8 cellular contexts compared by ENCODE assay signal in the genomic region with DNA sequence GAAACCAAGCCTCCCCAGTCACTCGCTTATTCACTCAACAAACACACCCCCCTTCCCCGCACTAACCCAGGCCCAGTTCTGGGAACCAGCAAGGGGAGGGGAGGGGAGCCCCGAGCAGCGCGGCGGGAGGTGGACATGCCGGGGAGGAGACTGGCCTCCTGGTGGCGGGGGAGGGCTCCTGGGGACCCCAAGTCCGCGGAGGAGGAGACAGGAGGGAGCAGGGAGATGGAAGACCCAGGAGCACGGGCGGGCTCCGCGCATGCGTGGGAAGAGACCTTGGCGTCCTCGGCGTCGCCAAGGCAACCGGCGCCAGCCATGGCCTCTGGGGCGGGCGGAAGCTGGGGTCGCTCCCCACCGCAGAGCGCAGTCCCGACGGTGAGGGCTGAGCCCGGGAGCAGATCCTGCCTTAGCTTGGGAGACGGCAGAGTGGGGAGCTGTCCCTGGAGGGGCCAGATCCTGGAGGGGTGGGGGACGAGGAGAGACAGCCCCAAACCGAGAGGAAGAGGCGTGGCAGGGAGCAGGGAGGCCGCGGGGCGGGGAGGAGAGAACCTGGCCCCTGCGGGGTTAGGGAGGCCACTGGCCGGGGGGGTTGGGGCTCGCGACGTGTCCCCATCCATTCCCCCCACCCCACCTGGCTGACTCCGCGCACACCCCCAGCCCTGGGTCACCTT. TPM values are rescaled to one million over a fixed set of nuclear protein-coding genes. Genes with fewer than 3 reads are reported as not detected.
DNase-seq lines count a peak whose midpoint lies in the region; ATAC-seq, FAIRE-seq and TF ChIP-seq lines count a peak whose summit lies in the region.

A gene (plus strand): TSS at position 302 of the 671 bp plus-strand sequence. CDS start 14 bp downstream, at position 316.

- no peaks in the 10 kb centered on the region for H3K9me1 ChIP-seq in keratinocyte (ENCODE audit: control insufficient read depth, extremely low read depth, insufficient read depth, low read length)

- H4K20me1 ChIP-seq in keratinocyte (ENCODE audit: control insufficient read depth, extremely low read depth, insufficient read depth, low read length), result no peaks in the 10 kb centered on the region

- peak within 1 kb of the TSS; percentile 74 for H3K4me2 ChIP-seq in keratinocyte (ENCODE audit: control insufficient read depth, extremely low read depth, insufficient read depth, low read depth, low read length)

- H3K4me3 ChIP-seq in WERI-Rb-1 (ENCODE audit: low read depth, low read length) (peak within 1 kb of the TSS; percentile 57), keratinocyte (ENCODE audit: control insufficient read depth in 2 of 3, extremely low read depth in 1 of 3, insufficient read depth in 2 of 3, low read depth in 1 of 3, low read length in 3 of 3) (peak within 1 kb of the TSS; percentile 40 to 68 (median 52))

- dilution Hi-C loops in keratinocyte (cut with MboI; ENCODE audit: extremely low pct_ligation_motif_present, low sequenced_read_pairs), result no loop called here

- in situ Hi-C loops in T47D (cut with HindIII; ENCODE audit: low pct_unique_long_range_greater_than_20kb, low sequenced_read_pairs), result no loop called here

- peak within 1 kb of the TSS; percentile 79 for H2AFZ ChIP-seq in keratinocyte (ENCODE audit: control insufficient read depth, low read length)

- peak; percentile 53 for ATAC-seq in GM19372 (IDR thresholded peaks at IDR 0.05; ENCODE audit: low read depth, unreplicated experiment)
- no peak for ATAC-seq in HG03108 (IDR thresholded peaks at IDR 0.05; ENCODE audit: unreplicated experiment)

- no peak for FAIRE-seq in keratinocyte (lab: Jason Lieb, UNC)

- no peaks in the 10 kb centered on the region for H3K79me2 ChIP-seq in keratinocyte (ENCODE audit: control insufficient read depth, insufficient read depth, low read length)

- no peak within 1 kb of the TSS for H3K27ac ChIP-seq in WERI-Rb-1
- no peak within 1 kb of the TSS for H3K27ac ChIP-seq in keratinocyte (ENCODE audit: control insufficient read depth, insufficient read depth, low read length)

- no peak for TF ChIP-seq CTCF in WERI-Rb-1 (IDR thresholded peaks at IDR 0.05; ENCODE audit: low read depth, low read length)
- TF ChIP-seq CTCF in keratinocyte (optimal IDR thresholded peaks at IDR 0.05 in 1 of 3, IDR thresholded peaks at IDR 0.05 in 1 of 3, conservative IDR thresholded peaks at IDR 0.05 in 1 of 3; ENCODE audit: extremely low read depth in 1 of 3, insufficient read depth in 2 of 3, low read length in 3 of 3), result no peak

- H3K36me3 ChIP-seq in WERI-Rb-1 (no peaks in the 10 kb centered on the region), keratinocyte (ENCODE audit: control insufficient read depth in 2 of 2, extremely low read depth in 1 of 2, insufficient read depth in 2 of 2, low read length in 2 of 2) (no peaks in the 10 kb centered on the region)

- H3K9me3 ChIP-seq in WERI-Rb-1 (ENCODE audit: severe bottlenecking) (no peaks in the 10 kb centered on the region), keratinocyte (ENCODE audit: control insufficient read depth, low read depth, low read length) (no peaks in the 10 kb centered on the region)

- H3K9ac ChIP-seq in keratinocyte (ENCODE audit: control insufficient read depth, extremely low read depth, insufficient read depth, low read length), result no peak within 1 kb of the TSS

- H3K4me1 ChIP-seq in keratinocyte (ENCODE audit: control insufficient read depth, extremely low read depth, insufficient read depth, low read length), result peaks cover 4% of the 10 kb centered on the region

- peak; percentile 97 for DNase-seq in AG08396 (ENCODE audit: low spot score)
- peak; percentile 41 for DNase-seq in NCI-H128 (lab: John Stamatoyannopoulos, UW; ENCODE audit: unreplicated experiment)
- peak; percentile 84 for DNase-seq in WERI-Rb-1
- peak; percentile 77 to 92 for DNase-seq in T47D (ENCODE audit: low read depth in 1 of 2, low spot score in 1 of 2)
- DNase-seq in keratinocyte (ENCODE audit: low read depth, low spot score), result peak; percentile 11
- peak in 2 of 3 donors; percentile 44 to 58 for DNase-seq in stimulated activated CD4-positive, alpha-beta T cell treated with anti-CD3 and anti-CD28 coated beads, Interleukin-12 subunit alpha, Interleukin-12 subunit beta, amount 100 ng/mL, for 48 hours (ENCODE audit: low read depth in 2 of 3, low spot score in 1 of 3)

- H3K27me3 ChIP-seq in WERI-Rb-1 (ENCODE audit: insufficient read depth, low read depth, severe bottlenecking) (no peaks in the 10 kb centered on the region), keratinocyte (ENCODE audit: control insufficient read depth, extremely low read depth, insufficient read depth, low read length) (peaks cover 46% of the 10 kb centered on the region)

RNA-seq across cellular contexts. Expression of the gene that starts here (rescaled TPM):
- 0.01 TPM in 1 of 3 replicates, not detected in the others for polyA plus RNA-seq in keratinocyte
- polyA plus RNA-seq in keratinocyte (2011; ENCODE audit: low read depth), result not detected
- not detected in 2 replicates for polyA plus RNA-seq in keratinocyte (2011; cell fraction: cytosol; rRNA removed)
- 0.23 TPM in 1 of 2 replicates, not detected in the other for polyA plus RNA-seq in keratinocyte (2011; cell fraction: nucleus; rRNA removed)
- polyA plus RNA-seq in keratinocyte (2012; ENCODE audit: low replicate concordance), result not detected in 2 replicates
- not detected in 3 replicates for polyA minus RNA-seq in keratinocyte
- polyA minus RNA-seq in keratinocyte (2011; cell fraction: cytosol; rRNA and poly(A)+ RNA removed), result not detected
- polyA minus RNA-seq in keratinocyte (2011; cell fraction: nucleus; rRNA and poly(A)+ RNA removed), result not detected in 2 replicates

Comparison
In these comparisons a context has a peak if more than half of its experiments do, and no peak if none do; other contexts are left out.
1. Peak in DNase-seq, H3K4me3 ChIP-seq and H3K4me2 ChIP-seq in keratinocyte; RNA of the gene not detected or under 1 TPM.
2. DNase-seq: peak in every context shown above with its lines; median percentile 97 in AG08396; 84 in T47D; 84 in WERI-Rb-1; 51 in stimulated activated CD4-positive, alpha-beta T cell treated with anti-CD3 and anti-CD28 coated beads, Interleukin-12 subunit alpha, Interleukin-12 subunit beta, amount 100 ng/mL, for 48 hours; 41 in NCI-H128; 11 in keratinocyte.